12 cellular contexts compared by ENCODE assay signal in genomic region chr2:166900700-166901099, GRCh38. TPM values are rescaled to one million over a fixed set of nuclear protein-coding genes. Genes with fewer than 3 reads are reported as not detected.
DNase-seq lines count a peak whose midpoint lies in the region; ATAC-seq, FAIRE-seq and TF ChIP-seq lines count a peak whose summit lies in the region.
"Had no signal": no experiment of that assay in that cellular context is flagged by ENCODE, and none has a peak within 500 bp of the region (broad histone marks: within the 10 kb centered on the region; RNA-seq: fewer than 3 reads in every experiment).

No MANE protein-coding gene starts in this region.

- H3K4me1 ChIP-seq in keratinocyte (ENCODE audit: control insufficient read depth, extremely low read depth, insufficient read depth, low read length) (no peaks in the 10 kb centered on the region), gastroesophageal sphincter (no peaks in the 10 kb centered on the region)
- H3K4me1 ChIP-seq: SJSA1 had no signal

- no peaks in the 10 kb centered on the region for H3K9me3 Mint-ChIP-seq in WTC11
- H3K9me3 Mint-ChIP-seq in activated CD4-positive, alpha-beta T cell treated with anti-CD3 and anti-CD28 coated beads, Interleukin-2, amount 10 ng/mL, durations not matched to agents 24 days and 14 days, result no peaks in the 10 kb centered on the region

- no peak overlapping the region for H2AFZ ChIP-seq in keratinocyte (ENCODE audit: control insufficient read depth, low read length)

- no peak overlapping the region for H3K4me3 Mint-ChIP-seq in WTC11
- no peak overlapping the region for H3K4me3 Mint-ChIP-seq in activated CD4-positive, alpha-beta T cell treated with anti-CD3 and anti-CD28 coated beads, Interleukin-2, amount 10 ng/mL, durations not matched to agents 24 days and 14 days

- intact Hi-C loops in activated CD4-positive, alpha-beta T cell treated with anti-CD3 and anti-CD28 coated beads, Interleukin-2, amount 10 ng/mL, durations not matched to agents 24 days and 14 days (cut with micrococcal nuclease), result no loop called here

- no peak overlapping the region for H3K4me2 ChIP-seq in keratinocyte (ENCODE audit: control insufficient read depth, extremely low read depth, insufficient read depth, low read depth, low read length)

- H3K27ac Mint-ChIP-seq in WTC11, result no peak overlapping the region
- no peak overlapping the region for H3K27ac Mint-ChIP-seq in activated CD4-positive, alpha-beta T cell treated with anti-CD3 and anti-CD28 coated beads, Interleukin-2, amount 10 ng/mL, durations not matched to agents 24 days and 14 days

- FAIRE-seq in keratinocyte (lab: Jason Lieb, UNC), result no peak
- FAIRE-seq: G401.6 had no signal

- POLR2A ChIA-PET in WTC11 (lab: Charles Lee), result interaction anchor here (0.5 kb wide), 1 partner anchor 190 kb away, joined by 3 read pairs; no protein-coding TSS in a partner anchor

- WGBS in gastroesophageal sphincter (ENCODE audit: low coverage in 1 of 2), 2 donors, result 60% methylated on average over 1 of the region's 2 CpGs; no CpG with 5 or more reads in 1 of the 2 donors

- TF ChIP-seq CTCF in WTC11 (IDR thresholded peaks at IDR 0.05), result peak; percentile 27; the same call in 1 of the 2 replicates
- peak in 2 of 3 experiments; percentile 40 to 45 for TF ChIP-seq CTCF in keratinocyte (optimal IDR thresholded peaks at IDR 0.05 in 1 of 3, IDR thresholded peaks at IDR 0.05 in 1 of 3, conservative IDR thresholded peaks at IDR 0.05 in 1 of 3; ENCODE audit: extremely low read depth in 1 of 3, insufficient read depth in 2 of 3, low read length in 3 of 3)
- TF ChIP-seq CTCF in gastroesophageal sphincter (IDR thresholded peaks at IDR 0.05), result no peak

- peak; percentile 36 for DNase-seq in EH (ENCODE audit: low read depth)
- peak; percentile 55 for DNase-seq in HT1080 (ENCODE audit: low read depth)
- no peak for DNase-seq in WTC11 (ENCODE audit: low spot score)
- no peak for DNase-seq in keratinocyte (ENCODE audit: low read depth, low spot score)
- no peak for DNase-seq in activated CD4-positive, alpha-beta T cell treated with anti-CD3 and anti-CD28 coated beads, Interleukin-2, amount 10 ng/mL, durations not matched to agents 24 days and 14 days
- DNase-seq in SHP77 (lab: John Stamatoyannopoulos, UW), result no peak
- no peak for DNase-seq in activated CD4-positive, alpha-beta T cell treated with anti-CD3 and anti-CD28 coated beads for 48 hours
- DNase-seq: NCI-H1092, nucleus accumbens had no signal

- H3K79me2 ChIP-seq in keratinocyte (ENCODE audit: control insufficient read depth, insufficient read depth, low read length), result no peaks in the 10 kb centered on the region

- dilution Hi-C loops in keratinocyte (cut with MboI; ENCODE audit: extremely low pct_ligation_motif_present, low sequenced_read_pairs), result no loop called here

- H3K9me3 ChIP-seq in keratinocyte (ENCODE audit: control insufficient read depth, low read depth, low read length) (no peaks in the 10 kb centered on the region), gastroesophageal sphincter (no peaks in the 10 kb centered on the region)
- H3K9me3 ChIP-seq: SJSA1 had no signal

- H4K20me1 ChIP-seq in keratinocyte (ENCODE audit: control insufficient read depth, extremely low read depth, insufficient read depth, low read length), result no peaks in the 10 kb centered on the region

- H3K27ac ChIP-seq in keratinocyte (ENCODE audit: control insufficient read depth, insufficient read depth, low read length) (no peak overlapping the region), gastroesophageal sphincter (no peak overlapping the region)
- H3K27ac ChIP-seq: SJSA1 had no signal

- CTCF ChIA-PET in WTC11 (lab: Charles Lee), result interaction anchor here (0.6 to 1.3 kb wide), 11 partner anchors 17 to 1218 kb away, joined by 3 to 9 read pairs (median 4); no protein-coding TSS in a partner anchor

- no peaks in the 10 kb centered on the region for H3K27me3 Mint-ChIP-seq in WTC11 (ENCODE audit: low read depth)
- no peaks in the 10 kb centered on the region for H3K27me3 Mint-ChIP-seq in activated CD4-positive, alpha-beta T cell treated with anti-CD3 and anti-CD28 coated beads, Interleukin-2, amount 10 ng/mL, durations not matched to agents 24 days and 14 days

- no peaks in the 10 kb centered on the region for H3K4me1 Mint-ChIP-seq in WTC11
- H3K4me1 Mint-ChIP-seq in activated CD4-positive, alpha-beta T cell treated with anti-CD3 and anti-CD28 coated beads, Interleukin-2, amount 10 ng/mL, durations not matched to agents 24 days and 14 days, result no peaks in the 10 kb centered on the region

- no peak for TF ChIP-seq EP300 in gastroesophageal sphincter (IDR thresholded peaks at IDR 0.05)

- TF ChIP-seq POLR2A in gastroesophageal sphincter (IDR thresholded peaks at IDR 0.05), result no peak

- ATAC-seq in WTC11, result peak; percentile 97
- ATAC-seq in gastroesophageal sphincter, result no peak

- H3K4me3 ChIP-seq in keratinocyte (ENCODE audit: control insufficient read depth in 2 of 3, extremely low read depth in 1 of 3, insufficient read depth in 2 of 3, low read depth in 1 of 3, low read length in 3 of 3) (no peak overlapping the region), gastroesophageal sphincter (no peak overlapping the region)
- H3K4me3 ChIP-seq: SJSA1 had no signal

- H3K36me3 Mint-ChIP-seq in WTC11, result no peaks in the 10 kb centered on the region
- H3K36me3 Mint-ChIP-seq in activated CD4-positive, alpha-beta T cell treated with anti-CD3 and anti-CD28 coated beads, Interleukin-2, amount 10 ng/mL, durations not matched to agents 24 days and 14 days (ENCODE audit: low read depth), result no peaks in the 10 kb centered on the region

- no peaks in the 10 kb centered on the region for H3K9me1 ChIP-seq in keratinocyte (ENCODE audit: control insufficient read depth, extremely low read depth, insufficient read depth, low read length)

- no peak overlapping the region for H3K9ac ChIP-seq in keratinocyte (ENCODE audit: control insufficient read depth, extremely low read depth, insufficient read depth, low read length)

- H3K36me3 ChIP-seq in keratinocyte (ENCODE audit: control insufficient read depth in 2 of 2, extremely low read depth in 1 of 2, insufficient read depth in 2 of 2, low read length in 2 of 2) (no peaks in the 10 kb centered on the region), gastroesophageal sphincter (no peaks in the 10 kb centered on the region)
- H3K36me3 ChIP-seq: SJSA1 had no signal

- H3K27me3 ChIP-seq in keratinocyte (ENCODE audit: control insufficient read depth, extremely low read depth, insufficient read depth, low read length) (no peaks in the 10 kb centered on the region), gastroesophageal sphincter (no peaks in the 10 kb centered on the region)
- H3K27me3 ChIP-seq: SJSA1 had no signal

TF ChIP-seq in WTC11, 78 proteins besides CTCF, POLR2A, EP300 and RAD21:
- TF ChIP-seq ZSCAN18 (CRISPR knock-in tag; IDR thresholded peaks at IDR 0.05), result no peak
- TF ChIP-seq NR1H2 (CRISPR knock-in tag; IDR thresholded peaks at IDR 0.05), result no peak
- TF ChIP-seq STAT6 (CRISPR knock-in tag; conservative IDR thresholded peaks at IDR 0.05; ENCODE audit: low read depth), result no peak

RNA-seq across cellular contexts. Expression of gene XIRP2, which starts 12.4 kb away (rescaled TPM):
- total RNA-seq in HT1080 (2014; rRNA removed; shearing (Covaris generic)), result 0.03 and 0.18 TPM in 2 replicates
- polyA plus RNA-seq in HT1080 (2015; cell fraction: cytosol; rRNA removed), result 0.03 TPM in 1 of 2 replicates, not detected in the other
- 0.34 and 0.44 TPM in 2 replicates for polyA plus RNA-seq in HT1080 (2015; cell fraction: nucleus; rRNA removed)
- total RNA-seq in WTC11 (2021), result 0.32 to 0.87 TPM (median 0.69 TPM) in 3 replicates
- 0.01 TPM in 1 of 3 replicates, not detected in the others for polyA plus RNA-seq in keratinocyte
- not detected for polyA plus RNA-seq in keratinocyte (2011; ENCODE audit: low read depth)
- polyA plus RNA-seq in keratinocyte (2011; cell fraction: cytosol; rRNA removed), result not detected in 2 replicates
- not detected in 2 replicates for polyA plus RNA-seq in keratinocyte (2011; cell fraction: nucleus; rRNA removed)
- not detected in 2 replicates for polyA plus RNA-seq in keratinocyte (2012; ENCODE audit: low replicate concordance)
- not detected in 3 replicates for polyA minus RNA-seq in keratinocyte
- polyA minus RNA-seq in keratinocyte (2011; cell fraction: cytosol; rRNA and poly(A)+ RNA removed), result not detected
- not detected in 2 replicates for polyA minus RNA-seq in keratinocyte (2011; cell fraction: nucleus; rRNA and poly(A)+ RNA removed)
- not detected in 2 replicates for total RNA-seq in activated CD4-positive, alpha-beta T cell treated with anti-CD3 and anti-CD28 coated beads, Interleukin-2, amount 10 ng/mL, durations not matched to agents 24 days and 14 days
- under 1 TPM in 1 of 4 donors, not detected in 3; 0.19 TPM for total RNA-seq in gastroesophageal sphincter
- total RNA-seq: SJSA1 had no signal

Comparison
In these comparisons a context has a peak if more than half of its experiments do, and no peak if none do; other contexts are left out.
1. DNase-seq: peak in EH (single experiment) and HT1080 (single experiment); none in WTC11 (single experiment), keratinocyte (single experiment), activated CD4-positive, alpha-beta T cell treated with anti-CD3 and anti-CD28 coated beads, Interleukin-2, amount 10 ng/mL, durations not matched to agents 24 days and 14 days (single experiment), SHP77 (0 of 2) and activated CD4-positive, alpha-beta T cell treated with anti-CD3 and anti-CD28 coated beads for 48 hours (single experiment).
2. CTCF ChIP-seq: peak in WTC11 (single experiment) and keratinocyte (2 of 3); none in gastroesophageal sphincter (0 of 4).